In genomic region chr11:64543818-64544217, GRCh38 we compare ENCODE assay signal across 10 cellular contexts. TPM values are rescaled to one million over a fixed set of nuclear protein-coding genes. Genes with fewer than 3 reads are reported as not detected.
"Had no signal": no experiment of that assay in that cellular context is flagged by ENCODE, and none has a peak within 500 bp of the region (broad histone marks: within the 10 kb centered on the region; RNA-seq: fewer than 3 reads in every experiment).

No MANE protein-coding gene starts in this region.

- H2AFZ ChIP-seq: GM23248 had no signal

- H3K4me3 ChIP-seq: GM23248, HAP-1 had no signal

- H3K9me3 ChIP-seq: HAP-1 had no signal

- H3K4me1 ChIP-seq: HAP-1 had no signal

- H3K36me3 ChIP-seq: HAP-1 had no signal

- FAIRE-seq: HTR-8/SVneo had no signal

- H3K9ac ChIP-seq: GM23248 had no signal

- ATAC-seq: HCT116 had no signal

- DNase-seq: GM23248, GOT3, H7, IMR-90, KBM-7 had no signal

- H3K27ac ChIP-seq: GM23248 had no signal

RNA-seq across cellular contexts. Expression of gene SLC22A11, which starts 11.9 kb away (rescaled TPM):
- total RNA-seq: GM23248, H4, H7, IMR-90 had no signal
- polyA plus RNA-seq: GM23248, IMR-90 had no signal

RNA-seq across cellular contexts. Expression of gene SLC22A12, which starts 47.2 kb away (rescaled TPM):
- total RNA-seq: GM23248, H4, H7, HT-29, IMR-90 had no signal
- polyA plus RNA-seq: GM23248, IMR-90 had no signal
